In the genomic region with DNA sequence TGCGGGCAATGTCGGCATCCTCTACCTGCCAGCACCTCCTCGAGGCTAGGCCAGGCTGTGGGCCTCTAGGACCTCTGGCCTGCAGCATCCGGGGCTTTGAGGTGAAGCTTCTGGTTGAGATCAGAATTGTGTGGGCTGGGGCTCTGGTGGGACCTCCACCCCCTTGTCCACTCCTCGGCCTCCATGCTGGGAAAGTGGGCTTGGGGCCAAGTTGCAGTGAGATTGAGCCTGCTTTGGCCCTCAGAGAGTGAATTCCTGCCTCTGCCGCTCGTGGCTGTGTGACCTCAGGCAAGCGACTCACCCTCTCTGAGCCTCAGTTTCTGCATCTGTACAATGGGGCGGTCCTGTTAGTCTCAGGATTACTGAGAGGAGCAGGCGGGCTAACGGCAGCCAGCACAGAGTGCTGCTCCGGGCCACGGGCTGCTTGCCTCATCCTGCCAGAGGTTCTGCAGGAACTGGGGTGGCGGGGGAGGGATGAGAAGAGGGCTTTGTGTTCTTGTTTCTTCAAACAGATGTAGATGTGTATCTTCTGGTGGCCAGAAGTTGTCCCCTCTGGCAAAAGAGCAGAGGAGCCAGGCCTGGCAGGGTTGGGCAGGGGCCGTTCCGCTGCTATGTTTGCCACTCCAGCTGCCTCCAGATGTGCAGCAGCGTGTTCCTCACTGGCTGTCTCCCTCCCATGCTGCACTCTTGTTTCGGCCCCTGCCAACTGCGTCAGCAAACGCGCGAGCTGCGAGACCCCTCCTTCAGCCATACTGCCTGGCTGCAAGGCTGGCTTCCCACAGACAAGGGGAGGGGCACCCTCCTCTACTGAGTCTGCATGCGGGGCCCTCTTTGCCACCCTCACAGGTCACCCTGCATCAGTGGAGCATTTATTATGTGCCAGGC, we compare ENCODE assay signal across 27 cellular contexts. TPM values are rescaled to one million over a fixed set of nuclear protein-coding genes. Genes with fewer than 3 reads are reported as not detected.
DNase-seq lines count a peak whose midpoint lies in the region; ATAC-seq and TF ChIP-seq lines count a peak whose summit lies in the region.
"Had no signal": no experiment of that assay in that cellular context is flagged by ENCODE, and none has a peak within 500 bp of the region (broad histone marks: within the 10 kb centered on the region; RNA-seq: fewer than 3 reads in every experiment).

No MANE protein-coding gene starts in this region.

- no peaks in the 10 kb centered on the region for H3K36me3 Mint-ChIP-seq in activated naive CD8-positive, alpha-beta T cell treated with anti-CD3 and anti-CD28 coated beads, Interleukin-2, amount 50 U/mL, for 24 hours (ENCODE audit: low read depth)
- H3K36me3 Mint-ChIP-seq: activated naive CD8-positive, alpha-beta T cell; T-cell had no signal

- no peak overlapping the region for H3K4me3 Mint-ChIP-seq in activated naive CD8-positive, alpha-beta T cell treated with anti-CD3 and anti-CD28 coated beads, Interleukin-2, amount 50 U/mL, for 24 hours
- H3K4me3 Mint-ChIP-seq: activated CD4-positive, alpha-beta memory T cell treated with anti-CD3 and anti-CD28 coated beads, Interleukin-2, amount 10 ng/mL, durations not matched to agents 7 days and 5 days; activated naive CD8-positive, alpha-beta T cell; nephron; T-cell had no signal

- H3K9me3 ChIP-seq in SK-N-SH, result no peaks in the 10 kb centered on the region
- H3K9me3 ChIP-seq: ovary had no signal

- no peak overlapping the region; a peak in 1 of 4 replicates for H3K27ac ChIP-seq in SK-N-SH (ENCODE audit: low read depth in 2 of 2, low read length in 1 of 2)
- H3K27ac ChIP-seq: dorsolateral prefrontal cortex, ovary had no signal

- H3F3A ChIP-seq in SK-N-SH (replicated peaks; ENCODE audit: insufficient read depth), result no peaks in the 10 kb centered on the region

- WGBS in SK-N-SH (ENCODE audit: low lambda C conversion rate), result 76% methylated on average over 18 of the region's 24 CpGs

- POLR2A ChIA-PET in SK-N-SH (lab: Yijun Ruan, JAX), result no interaction called here

- no peaks in the 10 kb centered on the region for H3K27me3 Mint-ChIP-seq in activated naive CD8-positive, alpha-beta T cell treated with anti-CD3 and anti-CD28 coated beads, Interleukin-2, amount 50 U/mL, for 24 hours
- H3K27me3 Mint-ChIP-seq: activated naive CD8-positive, alpha-beta T cell; T-cell had no signal

- TF ChIP-seq CTCF in SK-N-SH (IDR thresholded peaks at IDR 0.05), result no peak

- H3K4me1 Mint-ChIP-seq in activated naive CD8-positive, alpha-beta T cell treated with anti-CD3 and anti-CD28 coated beads, Interleukin-2, amount 50 U/mL, for 24 hours, result no peaks in the 10 kb centered on the region
- H3K4me1 Mint-ChIP-seq: activated CD4-positive, alpha-beta memory T cell treated with anti-CD3 and anti-CD28 coated beads, Interleukin-2, amount 10 ng/mL, durations not matched to agents 7 days and 5 days; nephron had no signal

- intact Hi-C loops in sciatic nerve (cut with DNase I), result no loop called here

- H4K20me1 ChIP-seq in SK-N-SH (ENCODE audit: insufficient read depth), result no peaks in the 10 kb centered on the region

- no peaks in the 10 kb centered on the region for H3K36me3 ChIP-seq in SK-N-SH (replicated peaks in 1 of 2; ENCODE audit: control insufficient read depth in 1 of 2, insufficient read depth in 2 of 2, low read length in 1 of 2)
- H3K36me3 ChIP-seq: ovary had no signal

- no peak overlapping the region for H3K9ac ChIP-seq in SK-N-SH
- H3K9ac ChIP-seq: KMS-11 had no signal

- H3K27me3 ChIP-seq in SK-N-SH (ENCODE audit: insufficient read depth), result no peaks in the 10 kb centered on the region
- H3K27me3 ChIP-seq: dorsolateral prefrontal cortex, ovary had no signal

- no peak overlapping the region for H2AFZ ChIP-seq in SK-N-SH (ENCODE audit: low read depth)

- no peak overlapping the region for H3K4me2 ChIP-seq in SK-N-SH
- H3K4me2 ChIP-seq: KMS-11 had no signal

- H3K9me2 ChIP-seq in SK-N-SH, result no peaks in the 10 kb centered on the region

- H3K4me1 ChIP-seq in SK-N-SH (ENCODE audit: control insufficient read depth in 1 of 2, insufficient read depth in 2 of 2, low read depth in 1 of 2, low read length in 1 of 2), result peaks cover 0 to 40% of the 10 kb centered on the region in 2 experiments; a peak in 1 of 4 replicates

- no peak overlapping the region for H3K27ac Mint-ChIP-seq in activated naive CD8-positive, alpha-beta T cell treated with anti-CD3 and anti-CD28 coated beads, Interleukin-2, amount 50 U/mL, for 24 hours
- H3K27ac Mint-ChIP-seq: activated CD4-positive, alpha-beta memory T cell treated with anti-CD3 and anti-CD28 coated beads, Interleukin-2, amount 10 ng/mL, durations not matched to agents 7 days and 5 days; activated naive CD8-positive, alpha-beta T cell; nephron; T-cell had no signal

- TF ChIP-seq RAD21 in SK-N-SH (IDR thresholded peaks at IDR 0.05; ENCODE audit: low read length), result no peak

- H3K79me2 ChIP-seq in SK-N-SH (ENCODE audit: insufficient read depth), result no peaks in the 10 kb centered on the region

- ATAC-seq in sciatic nerve (peak; percentile 59), GM19463 (IDR thresholded peaks at IDR 0.05; ENCODE audit: unreplicated experiment) (no peak)
- no peak for ATAC-seq in activated naive CD8-positive, alpha-beta T cell treated with anti-CD3 and anti-CD28 coated beads, Interleukin-2, amount 50 U/mL, for 24 hours
- ATAC-seq: activated CD4-positive, CD25-positive, alpha-beta regulatory T cell treated with anti-CD3 and anti-CD28 coated beads, Interleukin-2, amount 50 U/mL, for 24 hours had no signal

- H3K4me3 ChIP-seq in Jurkat, Clone E6-1 (ENCODE audit: low read length), result no peak overlapping the region
- no peak overlapping the region for H3K4me3 ChIP-seq in SK-N-SH (ENCODE audit: low read depth in 2 of 2, low read length in 1 of 2)
- H3K4me3 ChIP-seq: dorsolateral prefrontal cortex, lung, ovary had no signal

- TF ChIP-seq EP300 in SK-N-SH (IDR thresholded peaks at IDR 0.05; ENCODE audit: borderline replicate concordance in 1 of 2, low read depth in 1 of 2, low read length in 1 of 2), result peak in 1 of 2 experiments; percentile 31; a peak in 1 of 4 replicates

- H3K9me3 Mint-ChIP-seq in activated naive CD8-positive, alpha-beta T cell treated with anti-CD3 and anti-CD28 coated beads, Interleukin-2, amount 50 U/mL, for 24 hours, result no peaks in the 10 kb centered on the region
- H3K9me3 Mint-ChIP-seq: activated CD4-positive, alpha-beta memory T cell treated with anti-CD3 and anti-CD28 coated beads, Interleukin-2, amount 10 ng/mL, durations not matched to agents 7 days and 5 days; nephron; T-cell had no signal

- CTCF ChIA-PET in SK-N-SH (lab: Yijun Ruan, JAX), result interaction anchor here (0.8 to 2.6 kb wide), 5 partner anchors 66 to 298 kb away, joined by 3 to 8 read pairs (median 4); no protein-coding TSS in a partner anchor

- DNase-seq in Jurkat, Clone E6-1 (ENCODE audit: low read depth, low spot score), result peak; percentile 65
- DNase-seq in SK-N-SH (peak; percentile 81), foreskin melanocyte (peak; percentile 18), sciatic nerve (ENCODE audit: low spot score) (peak; percentile 62), DMS79 (lab: John Stamatoyannopoulos, UW) (no peak), SIG-M5 treated with dmso at 0.1 percent for 504 hours (lab: John Stamatoyannopoulos, UW; ENCODE audit: unreplicated experiment) (no peak)
- DNase-seq in activated naive CD8-positive, alpha-beta T cell treated with anti-CD3 and anti-CD28 coated beads, Interleukin-2, amount 50 U/mL, for 24 hours, result no peak
- DNase-seq: activated effector memory CD4-positive, alpha-beta T cell treated with Interleukin-2 at 50 U/mL for 16 hours; activated T-cell treated with anti-CD3 and anti-CD28 coated beads for 4 hours; COR-L47; DMS53; GDM1; NCI-H1436; NCI-H446 treated with DMSO at 0.1 percent for 48 hours; SIG-M5; stimulated activated CD4-positive, alpha-beta T cell treated with anti-CD3 and anti-CD28 coated beads, Interleukin-2, amount 100 ng/mL, for 48 hours; T-cell had no signal

TF ChIP-seq in SK-N-SH, 30 proteins besides CTCF, POLR2A, EP300 and RAD21 (continues in another document):
- TF ChIP-seq POLR2AphosphoS5 (IDR thresholded peaks at IDR 0.05; ENCODE audit: low read depth, low read length) (no peak), EZH2phosphoT487 (IDR thresholded peaks at IDR 0.05; ENCODE audit: borderline replicate concordance, low read depth) (no peak), TAF1 (IDR thresholded peaks at IDR 0.05; ENCODE audit: borderline replicate concordance, low read depth, low read length) (no peak), NFIC (IDR thresholded peaks at IDR 0.05; ENCODE audit: borderline replicate concordance) (no peak), SIN3A (IDR thresholded peaks at IDR 0.05; ENCODE audit: borderline replicate concordance, low read depth, low read length) (no peak)
- TF ChIP-seq, protein P1, sequence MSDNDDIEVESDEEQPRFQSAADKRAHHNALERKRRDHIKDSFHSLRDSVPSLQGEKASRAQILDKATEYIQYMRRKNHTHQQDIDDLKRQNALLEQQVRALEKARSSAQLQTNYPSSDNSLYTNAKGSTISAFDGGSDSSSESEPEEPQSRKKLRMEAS (IDR thresholded peaks at IDR 0.05; ENCODE audit: low read depth), result no peak
- TF ChIP-seq, protein P2, sequence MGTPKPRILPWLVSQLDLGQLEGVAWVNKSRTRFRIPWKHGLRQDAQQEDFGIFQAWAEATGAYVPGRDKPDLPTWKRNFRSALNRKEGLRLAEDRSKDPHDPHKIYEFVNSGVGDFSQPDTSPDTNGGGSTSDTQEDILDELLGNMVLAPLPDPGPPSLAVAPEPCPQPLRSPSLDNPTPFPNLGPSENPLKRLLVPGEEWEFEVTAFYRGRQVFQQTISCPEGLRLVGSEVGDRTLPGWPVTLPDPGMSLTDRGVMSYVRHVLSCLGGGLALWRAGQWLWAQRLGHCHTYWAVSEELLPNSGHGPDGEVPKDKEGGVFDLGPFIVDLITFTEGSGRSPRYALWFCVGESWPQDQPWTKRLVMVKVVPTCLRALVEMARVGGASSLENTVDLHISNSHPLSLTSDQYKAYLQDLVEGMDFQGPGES (IDR thresholded peaks at IDR 0.05; ENCODE audit: low read depth, low read length), result no peak
- TF ChIP-seq, protein P3, sequence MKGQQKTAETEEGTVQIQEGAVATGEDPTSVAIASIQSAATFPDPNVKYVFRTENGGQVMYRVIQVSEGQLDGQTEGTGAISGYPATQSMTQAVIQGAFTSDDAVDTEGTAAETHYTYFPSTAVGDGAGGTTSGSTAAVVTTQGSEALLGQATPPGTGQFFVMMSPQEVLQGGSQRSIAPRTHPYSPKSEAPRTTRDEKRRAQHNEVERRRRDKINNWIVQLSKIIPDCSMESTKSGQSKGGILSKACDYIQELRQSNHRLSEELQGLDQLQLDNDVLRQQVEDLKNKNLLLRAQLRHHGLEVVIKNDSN (IDR thresholded peaks at IDR 0.05; ENCODE audit: borderline replicate concordance, low read depth), result no peak

RNA-seq across cellular contexts. Expression of a gene that starts 33.7 kb away (rescaled TPM):
- polyA plus RNA-seq in Jurkat, Clone E6-1 (2012; ENCODE audit: insufficient read depth, insufficient read length), result 71.5 TPM
- polyA plus RNA-seq in SK-N-SH (2012; rRNA removed), result 4.8 and 5.2 TPM in 2 replicates
- 1.5 and 2.6 TPM in 2 replicates for polyA plus RNA-seq in SK-N-SH (2012; cell fraction: cytosol; rRNA removed)
- 4.4 and 5.2 TPM in 2 replicates for polyA plus RNA-seq in SK-N-SH (2012; cell fraction: nucleus; rRNA removed)
- total RNA-seq in sciatic nerve, result 236 TPM
- total RNA-seq: activated CD4-positive, alpha-beta memory T cell treated with anti-CD3 and anti-CD28 coated beads, Interleukin-2, amount 10 ng/mL, durations not matched to agents 7 days and 5 days; H4 had no signal

Comparison
In these comparisons a context has a peak if more than half of its experiments do, and no peak if none do; other contexts are left out.
1. DNase-seq: peak in Jurkat, Clone E6-1 (single experiment), SK-N-SH (single experiment), foreskin melanocyte (single experiment) and sciatic nerve (single experiment); none in DMS79 (single experiment), SIG-M5 treated with dmso at 0.1 percent for 504 hours (single experiment) and activated naive CD8-positive, alpha-beta T cell treated with anti-CD3 and anti-CD28 coated beads, Interleukin-2, amount 50 U/mL, for 24 hours (single experiment).